Comparison of ENCODE assay signal across 10 cellular contexts in genomic region chr19:38893341-38893771, GRCh38. TPM values are rescaled to one million over a fixed set of nuclear protein-coding genes. Genes with fewer than 3 reads are reported as not detected.
"Had no signal": no experiment of that assay in that cellular context is flagged by ENCODE, and none has a peak within 500 bp of the region (broad histone marks: within the 10 kb centered on the region; RNA-seq: fewer than 3 reads in every experiment).

No MANE protein-coding gene starts in this region.

- H3K36me3 ChIP-seq: ovary had no signal

- H3K9me3 ChIP-seq: esophagus squamous epithelium, ovary, transverse colon had no signal

- H3K27ac Mint-ChIP-seq: activated naive CD8-positive, alpha-beta T cell had no signal

- H3K27me3 Mint-ChIP-seq: activated naive CD8-positive, alpha-beta T cell had no signal

- H3K9me3 Mint-ChIP-seq: activated T-cell treated with anti-CD3 and anti-CD28 coated beads, Interleukin-2, amount 50 U/mL, for 4 hours; neural crest cell had no signal

- H3K4me3 ChIP-seq: esophagus squamous epithelium, ovary, transverse colon had no signal

- DNase-seq: activated effector memory CD4-positive, alpha-beta T cell treated with anti-CD3 and anti-CD28 coated beads, Interleukin-2, amount 50 U/mL, for 16 hours; activated T-cell treated with anti-CD3 and anti-CD28 coated beads, Interleukin-2, amount 50 U/mL, for 4 hours; esophagus squamous epithelium; foreskin keratinocyte; left ventricle myocardium superior; small intestine; transverse colon had no signal

- FAIRE-seq: small intestine had no signal

- H3K27ac ChIP-seq: esophagus squamous epithelium, foreskin keratinocyte, ovary, transverse colon had no signal

- H3K27me3 ChIP-seq: esophagus squamous epithelium, foreskin keratinocyte, ovary, transverse colon had no signal

- H3K4me3 Mint-ChIP-seq: activated naive CD8-positive, alpha-beta T cell; activated T-cell treated with anti-CD3 and anti-CD28 coated beads, Interleukin-2, amount 50 U/mL, for 4 hours; neural crest cell had no signal

- ATAC-seq: activated T-cell treated with anti-CD3 and anti-CD28 coated beads, Interleukin-2, amount 50 U/mL, for 4 hours; foreskin keratinocyte; left ventricle myocardium superior had no signal

RNA-seq across cellular contexts. Expression of gene CCER2, which starts 18.6 kb away (rescaled TPM):
- total RNA-seq: foreskin keratinocyte, left ventricle myocardium superior, transverse colon had no signal
